ENCODE assay signal across 15 cellular contexts in the genomic region with DNA sequence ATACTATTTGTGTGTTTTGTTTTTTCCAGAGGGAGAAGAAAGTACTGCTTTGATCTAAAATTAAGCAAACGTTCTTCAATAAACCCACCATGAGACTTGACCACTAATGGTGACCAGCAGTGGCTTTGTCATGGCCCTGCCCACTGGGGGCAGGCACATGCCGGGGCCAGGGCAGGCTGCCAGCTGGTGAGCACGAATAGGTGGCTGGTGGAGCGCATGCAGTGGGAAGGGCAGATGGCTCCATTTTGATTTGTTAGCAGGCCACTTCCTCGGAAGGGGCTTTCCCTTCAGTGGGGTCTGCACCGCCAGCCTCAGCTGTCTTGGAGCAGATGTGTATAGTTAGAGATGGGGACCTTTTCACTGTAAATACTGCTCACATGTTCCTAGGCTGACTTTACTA.
A peak's percentile ranks its signal among the peaks of the same experiment; 100 is the strongest.
DNase-seq lines count a peak whose midpoint lies in the region; ATAC-seq and TF ChIP-seq lines count a peak whose summit lies in the region.
"Had no signal": no experiment of that assay in that cellular context is flagged by ENCODE, and none has a peak within 500 bp of the region (broad histone marks: within the 10 kb centered on the region; RNA-seq: fewer than 3 reads in every experiment).

No MANE protein-coding gene starts in this region.

- no peak overlapping the region for H4K91ac ChIP-seq in neuronal stem cell (ENCODE audit: low read depth, low read length, poor library complexity)

- no peak overlapping the region for H2BK12ac ChIP-seq in neuronal stem cell (ENCODE audit: low read length)

- H2AK5ac ChIP-seq in neuronal stem cell (ENCODE audit: low read depth, low read length), result no peak overlapping the region

- H2BK15ac ChIP-seq in neuronal stem cell (ENCODE audit: low read length), result no peak overlapping the region

- DNase-seq in NCI-H524 (lab: John Stamatoyannopoulos, UW) (peak; percentile 98 to 100), NCI-H524 treated with DMSO at 0.1 percent for 48 hours (lab: John Stamatoyannopoulos, UW) (no peak), NCI-H1694 treated with DMSO at 0.1 percent for 48 hours (lab: John Stamatoyannopoulos, UW) (peak; percentile 99), glutamatergic neuron (peak; percentile 44), neuronal stem cell (ENCODE audit: low spot score) (no peak), hepatocyte (ENCODE audit: low spot score) (no peak)
- DNase-seq: ACHN; CD4-positive, alpha-beta T cell; DND-41; GDM1; HCEC 1CT; HFFc6 had no signal

- H3K4me3 ChIP-seq in neuronal stem cell (ENCODE audit: low read length in 2 of 2) (no peak overlapping the region), hepatocyte (no peak overlapping the region)
- H3K4me3 ChIP-seq: BLaER1 treated with 17β-estradiol and CSF1 and Interleukin-3, amounts not matched to agents 10 nM and 100 nM had no signal

- H2AFZ ChIP-seq in neuronal stem cell (ENCODE audit: low read length), result no peak overlapping the region
- no peak overlapping the region for H2AFZ ChIP-seq in hepatocyte

- no peak overlapping the region for H3K9ac ChIP-seq in neuronal stem cell (ENCODE audit: low read depth, low read length, poor library complexity)
- H3K9ac ChIP-seq: BLaER1 treated with 17β-estradiol and CSF1 and Interleukin-3, amounts not matched to agents 10 nM and 100 nM had no signal

- peaks cover 23% of the 10 kb centered on the region for H3K4me1 Mint-ChIP-seq in glutamatergic neuron (ENCODE audit: low read depth, unreplicated experiment)

- no peaks in the 10 kb centered on the region for H3K36me3 ChIP-seq in neuronal stem cell (replicated peaks in 1 of 2; ENCODE audit: control insufficient read depth in 2 of 2, insufficient read depth in 2 of 2, low read length in 2 of 2)
- no peaks in the 10 kb centered on the region for H3K36me3 ChIP-seq in hepatocyte (replicated peaks; ENCODE audit: insufficient read depth, low read depth)
- H3K36me3 ChIP-seq: BLaER1 treated with 17β-estradiol and CSF1 and Interleukin-3, amounts not matched to agents 10 nM and 100 nM had no signal

- ATAC-seq in HG03280 (IDR thresholded peaks at IDR 0.05; ENCODE audit: unreplicated experiment), result no peak
- no peak for ATAC-seq in GM21515 (IDR thresholded peaks at IDR 0.05; ENCODE audit: unreplicated experiment)

- peaks cover 1 to 8% of the 10 kb centered on the region in 2 donors for H3K4me1 ChIP-seq in neuronal stem cell (ENCODE audit: control insufficient read depth in 2 of 2, insufficient read depth in 1 of 2, low read depth in 1 of 2, low read length in 2 of 2)
- no peaks in the 10 kb centered on the region for H3K4me1 ChIP-seq in hepatocyte (ENCODE audit: insufficient read depth)

- H2BK120ac ChIP-seq in neuronal stem cell (ENCODE audit: low read depth, low read length), result no peak overlapping the region

- peaks cover 7% of the 10 kb centered on the region for H3K27me3 Mint-ChIP-seq in glutamatergic neuron (ENCODE audit: unreplicated experiment)
- H3K27me3 Mint-ChIP-seq: CD4-positive, alpha-beta T cell had no signal

- WGBS in neuronal stem cell (ENCODE audit: extremely low coverage in 2 of 2, insufficient read length in 2 of 2, insufficient replicate concordance in 1 of 2), 2 donors, result no CpG with 5 or more reads among the region's 6 CpGs
- 67% methylated on average over 6 of the region's 6 CpGs for WGBS in hepatocyte (ENCODE audit: low lambda C conversion rate, missing lambda C conversion rate)

- peaks cover 6% of the 10 kb centered on the region for H3K9me3 Mint-ChIP-seq in glutamatergic neuron (ENCODE audit: unreplicated experiment)

- H3K36me3 Mint-ChIP-seq in glutamatergic neuron (ENCODE audit: unreplicated experiment), result no peaks in the 10 kb centered on the region

- H3K79me1 ChIP-seq in neuronal stem cell (ENCODE audit: low read depth, low read length), result no peaks in the 10 kb centered on the region

- H3K4me3 Mint-ChIP-seq in glutamatergic neuron (ENCODE audit: unreplicated experiment), result no peak overlapping the region
- H3K4me3 Mint-ChIP-seq: CD4-positive, alpha-beta T cell; HFFc6 had no signal

- H3K27ac ChIP-seq in neuronal stem cell (replicated peaks; ENCODE audit: low read length), result no peak overlapping the region
- no peak overlapping the region for H3K27ac ChIP-seq in hepatocyte
- H3K27ac ChIP-seq: BLaER1 treated with 17β-estradiol and CSF1 and Interleukin-3, amounts not matched to agents 10 nM and 100 nM had no signal

- no peak overlapping the region for H3K4ac ChIP-seq in neuronal stem cell (ENCODE audit: low read length)

- peak overlapping the region; percentile 57 for H3K18ac ChIP-seq in neuronal stem cell (ENCODE audit: low read length)

- TF ChIP-seq CTCF in glutamatergic neuron (IDR thresholded peaks at IDR 0.05; ENCODE audit: partially characterized antibody, unreplicated experiment), result no peak
- TF ChIP-seq CTCF in hepatocyte (IDR thresholded peaks at IDR 0.05; ENCODE audit: poor library complexity), result no peak

- H3K14ac ChIP-seq in neuronal stem cell (ENCODE audit: low read length), result no peak overlapping the region

- no peak overlapping the region for H2BK5ac ChIP-seq in neuronal stem cell (ENCODE audit: low read length)

- no peaks in the 10 kb centered on the region for H4K20me1 ChIP-seq in hepatocyte (ENCODE audit: insufficient read depth, poor library complexity, severe bottlenecking)
- H4K20me1 ChIP-seq: BLaER1 treated with 17β-estradiol and CSF1 and Interleukin-3, amounts not matched to agents 10 nM and 100 nM had no signal

- no peak overlapping the region for H4K8ac ChIP-seq in neuronal stem cell (ENCODE audit: low read depth, low read length)

- H3K9me3 ChIP-seq in neuronal stem cell (replicated peaks in 1 of 2; ENCODE audit: control insufficient read depth in 2 of 2, insufficient read depth in 1 of 2, low read depth in 1 of 2, low read length in 2 of 2) (peaks cover 7 to 11% of the 10 kb centered on the region in 2 donors), hepatocyte (ENCODE audit: low read depth) (no peaks in the 10 kb centered on the region)

- no peaks in the 10 kb centered on the region for H3K79me2 ChIP-seq in hepatocyte

- H3K4me2 ChIP-seq in neuronal stem cell (ENCODE audit: insufficient read depth, low read length, poor library complexity, severe bottlenecking), result no peak overlapping the region
- no peak overlapping the region for H3K4me2 ChIP-seq in hepatocyte
- H3K4me2 ChIP-seq: BLaER1 treated with 17β-estradiol and CSF1 and Interleukin-3, amounts not matched to agents 10 nM and 100 nM had no signal

- no peaks in the 10 kb centered on the region for H3K27me3 ChIP-seq in neuronal stem cell (ENCODE audit: control insufficient read depth in 3 of 3, insufficient read depth in 3 of 3, low read depth in 1 of 3, low read length in 3 of 3)
- H3K27me3 ChIP-seq in hepatocyte, result no peaks in the 10 kb centered on the region
- H3K27me3 ChIP-seq: BLaER1 treated with 17β-estradiol and CSF1 and Interleukin-3, amounts not matched to agents 10 nM and 100 nM had no signal

- no peaks in the 10 kb centered on the region for H3K9me2 ChIP-seq in hepatocyte (replicated peaks; ENCODE audit: insufficient read depth)

- no peak overlapping the region for H3K23ac ChIP-seq in neuronal stem cell (ENCODE audit: low read depth, low read length, poor library complexity)

- H3K27ac Mint-ChIP-seq in glutamatergic neuron (ENCODE audit: unreplicated experiment), result peak overlapping the region; percentile 65
- H3K27ac Mint-ChIP-seq: CD4-positive, alpha-beta T cell; HFFc6 had no signal

Comparison
In these comparisons a context has a peak if more than half of its experiments do, and no peak if none do; other contexts are left out.
1. DNase-seq: peak in NCI-H524 (2 of 2), NCI-H1694 treated with DMSO at 0.1 percent for 48 hours (single experiment) and glutamatergic neuron (single experiment); none in NCI-H524 treated with DMSO at 0.1 percent for 48 hours (single experiment), neuronal stem cell (single experiment) and hepatocyte (single experiment).